In genomic region chr1:51100264-51100880, GRCh38 we compare ENCODE assay signal across 23 cellular contexts. TPM values are rescaled to one million over a fixed set of nuclear protein-coding genes. Genes with fewer than 3 reads are reported as not detected.
A peak's percentile ranks its signal among the peaks of the same experiment; 100 is the strongest.
DNase-seq lines count a peak whose midpoint lies in the region; ATAC-seq and TF ChIP-seq lines count a peak whose summit lies in the region.
"Had no signal": no experiment of that assay in that cellular context is flagged by ENCODE, and none has a peak within 500 bp of the region (broad histone marks: within the 10 kb centered on the region; RNA-seq: fewer than 3 reads in every experiment).

No MANE protein-coding gene starts in this region.

- peak; percentile 85 for ATAC-seq in HG02852 (IDR thresholded peaks at IDR 0.05; ENCODE audit: unreplicated experiment)
- no peak for ATAC-seq in activated CD4-positive, alpha-beta T cell treated with anti-CD3 and anti-CD28 coated beads for 36 hours
- ATAC-seq in stimulated activated naive CD8-positive, alpha-beta T cell treated with anti-CD3 and anti-CD28 coated beads, Interleukin-15, amount 100 ng/mL, for 72 hours = no peak
- ATAC-seq: A549, left ventricle myocardium superior, mucosa of descending colon, Panc1 had no signal

- no peak for TF ChIP-seq CTCF in GM10266 (IDR thresholded peaks at IDR 0.05; ENCODE audit: control insufficient read depth, insufficient read depth, low read depth, missing control alignments)
- no peak for TF ChIP-seq CTCF in OCI-LY3 (IDR thresholded peaks at IDR 0.05; ENCODE audit: low read depth, low read length)
- no peak for TF ChIP-seq CTCF in Peyer's patch (IDR thresholded peaks at IDR 0.05)

- CTCF ChIA-PET in activated CD4-positive, alpha-beta T cell treated with anti-CD3 and anti-CD28 coated beads for 36 hours (lab: Charles Lee) = interaction anchor here (1.1 kb wide), 1 partner anchor 12 kb away, joined by 3 read pairs; no protein-coding TSS in a partner anchor
- CTCF ChIA-PET in activated CD4-positive, alpha-beta T cell treated with anti-CD3 and anti-CD28 coated beads, Interleukin-2, amount 10 ng/mL, durations not matched to agents 7 days and 5 days (lab: Charles Lee) = interaction anchor here (0.9 kb wide), 1 partner anchor 155 kb away, joined by 3 read pairs; no protein-coding TSS in a partner anchor

- TF ChIP-seq POLR2A in Peyer's patch (IDR thresholded peaks at IDR 0.05) = no peak

- H3K9ac ChIP-seq in OCI-LY3 (ENCODE audit: low read length) = no peak overlapping the region

- DNase-seq in GM10266 (ENCODE audit: extremely low spot score) (peak; percentile 31), GM19240 (ENCODE audit: insufficient read length, low spot score) (peak; percentile 2), Peyer's patch (no peak)
- DNase-seq in activated CD4-positive, alpha-beta T cell treated with anti-CD3 and anti-CD28 coated beads for 36 hours = no peak
- DNase-seq in stimulated activated naive CD8-positive, alpha-beta T cell treated with anti-CD3 and anti-CD28 coated beads, Interleukin-15, amount 100 ng/mL, for 72 hours = no peak
- DNase-seq in activated CD4-positive, alpha-beta T cell treated with anti-CD3 and anti-CD28 coated beads, Interleukin-2, amount 10 ng/mL, durations not matched to agents 7 days and 5 days = no peak
- DNase-seq: activated CD4-positive, alpha-beta T cell treated with anti-CD3 and anti-CD28 coated beads, Interleukin-2, amount 10 ng/mL, durations not matched to agents 24 days and 14 days; activated naive CD8-positive, alpha-beta T cell treated with anti-CD3 and anti-CD28 coated beads, Interleukin-2, amount 10 ng/mL, durations not matched to agents 7 days and 5 days; activated T-cell treated with anti-CD3 and anti-CD28 coated beads, Interleukin-2, amount 50 U/mL, for 1 hour; dermis blood vessel endothelial cell; left ventricle myocardium superior; mucosa of descending colon; NCI-H1417 treated with DMSO at 0.1 percent for 48 hours; NCI-H82; SW 1271 had no signal

- POLR2A ChIA-PET in activated CD4-positive, alpha-beta T cell treated with anti-CD3 and anti-CD28 coated beads for 36 hours (lab: Charles Lee) = no interaction called here
- POLR2A ChIA-PET in activated CD4-positive, alpha-beta T cell treated with anti-CD3 and anti-CD28 coated beads, Interleukin-2, amount 10 ng/mL, durations not matched to agents 7 days and 5 days (lab: Charles Lee) = no interaction called here

- H3K79me2 ChIP-seq in OCI-LY3 (ENCODE audit: low read length) = no peaks in the 10 kb centered on the region

- no peak overlapping the region for H3K4me3 Mint-ChIP-seq in activated CD4-positive, alpha-beta T cell treated with anti-CD3 and anti-CD28 coated beads for 36 hours
- H3K4me3 Mint-ChIP-seq in stimulated activated naive CD8-positive, alpha-beta T cell treated with anti-CD3 and anti-CD28 coated beads, Interleukin-15, amount 100 ng/mL, for 72 hours = no peak overlapping the region
- H3K4me3 Mint-ChIP-seq in activated CD4-positive, alpha-beta T cell treated with anti-CD3 and anti-CD28 coated beads, Interleukin-2, amount 10 ng/mL, durations not matched to agents 7 days and 5 days = no peak overlapping the region
- H3K4me3 Mint-ChIP-seq: activated CD4-positive, alpha-beta T cell treated with anti-CD3 and anti-CD28 coated beads, Interleukin-2, amount 10 ng/mL, durations not matched to agents 24 days and 14 days; activated naive CD8-positive, alpha-beta T cell treated with anti-CD3 and anti-CD28 coated beads, Interleukin-2, amount 10 ng/mL, durations not matched to agents 7 days and 5 days; stimulated activated naive CD8-positive, alpha-beta T cell treated with anti-CD3 and anti-CD28 coated beads, Interleukin-15, Interleukin-2, amounts not matched to agents 100 ng/mL and 50 ng/mL, for 24 hours had no signal

- H3K4me3 ChIP-seq in OCI-LY3 (ENCODE audit: low read length) (no peak overlapping the region), Peyer's patch (no peak overlapping the region)
- H3K4me3 ChIP-seq: A549, mucosa of descending colon had no signal

- intact Hi-C loops in activated CD4-positive, alpha-beta T cell treated with anti-CD3 and anti-CD28 coated beads for 36 hours (cut with DNase I, micrococcal nuclease) = no loop called here

- H3K4me1 ChIP-seq in OCI-LY3 (ENCODE audit: low read length) = peaks cover 9% of the 10 kb centered on the region
- H3K4me1 ChIP-seq in Peyer's patch = no peaks in the 10 kb centered on the region
- H3K4me1 ChIP-seq: A549 had no signal

- no peaks in the 10 kb centered on the region for H3K27me3 ChIP-seq in OCI-LY3 (ENCODE audit: low read depth, low read length)
- no peaks in the 10 kb centered on the region for H3K27me3 ChIP-seq in Peyer's patch

- peaks cover 16% of the 10 kb centered on the region for H3K27me3 Mint-ChIP-seq in activated CD4-positive, alpha-beta T cell treated with anti-CD3 and anti-CD28 coated beads for 36 hours
- H3K27me3 Mint-ChIP-seq in stimulated activated naive CD8-positive, alpha-beta T cell treated with anti-CD3 and anti-CD28 coated beads, Interleukin-15, amount 100 ng/mL, for 72 hours = peaks cover 26% of the 10 kb centered on the region
- H3K27me3 Mint-ChIP-seq in activated CD4-positive, alpha-beta T cell treated with anti-CD3 and anti-CD28 coated beads, Interleukin-2, amount 10 ng/mL, durations not matched to agents 7 days and 5 days = peaks cover 24% of the 10 kb centered on the region

- no peaks in the 10 kb centered on the region for H3K36me3 Mint-ChIP-seq in activated CD4-positive, alpha-beta T cell treated with anti-CD3 and anti-CD28 coated beads for 36 hours (ENCODE audit: low read depth)
- no peaks in the 10 kb centered on the region for H3K36me3 Mint-ChIP-seq in activated CD4-positive, alpha-beta T cell treated with anti-CD3 and anti-CD28 coated beads, Interleukin-2, amount 10 ng/mL, durations not matched to agents 7 days and 5 days (ENCODE audit: low read depth)
- H3K36me3 Mint-ChIP-seq: activated naive CD8-positive, alpha-beta T cell treated with anti-CD3 and anti-CD28 coated beads, Interleukin-2, amount 10 ng/mL, durations not matched to agents 7 days and 5 days had no signal

- no peak overlapping the region for H3K27ac Mint-ChIP-seq in activated CD4-positive, alpha-beta T cell treated with anti-CD3 and anti-CD28 coated beads for 36 hours
- no peak overlapping the region for H3K27ac Mint-ChIP-seq in stimulated activated naive CD8-positive, alpha-beta T cell treated with anti-CD3 and anti-CD28 coated beads, Interleukin-15, amount 100 ng/mL, for 72 hours
- H3K27ac Mint-ChIP-seq in activated CD4-positive, alpha-beta T cell treated with anti-CD3 and anti-CD28 coated beads, Interleukin-2, amount 10 ng/mL, durations not matched to agents 7 days and 5 days = no peak overlapping the region
- H3K27ac Mint-ChIP-seq: activated CD4-positive, alpha-beta T cell treated with anti-CD3 and anti-CD28 coated beads, Interleukin-2, amount 10 ng/mL, durations not matched to agents 24 days and 14 days; activated naive CD8-positive, alpha-beta T cell treated with anti-CD3 and anti-CD28 coated beads, Interleukin-2, amount 10 ng/mL, durations not matched to agents 7 days and 5 days; stimulated activated naive CD8-positive, alpha-beta T cell treated with anti-CD3 and anti-CD28 coated beads, Interleukin-15, Interleukin-2, amounts not matched to agents 100 ng/mL and 50 ng/mL, for 24 hours had no signal

- peaks cover 7% of the 10 kb centered on the region for H3K9me3 Mint-ChIP-seq in activated CD4-positive, alpha-beta T cell treated with anti-CD3 and anti-CD28 coated beads for 36 hours (ENCODE audit: low read depth)
- H3K9me3 Mint-ChIP-seq in stimulated activated naive CD8-positive, alpha-beta T cell treated with anti-CD3 and anti-CD28 coated beads, Interleukin-15, amount 100 ng/mL, for 72 hours = peaks cover 0 to 14% of the 10 kb centered on the region in 2 donors
- no peaks in the 10 kb centered on the region for H3K9me3 Mint-ChIP-seq in activated CD4-positive, alpha-beta T cell treated with anti-CD3 and anti-CD28 coated beads, Interleukin-2, amount 10 ng/mL, durations not matched to agents 7 days and 5 days
- H3K9me3 Mint-ChIP-seq: activated CD4-positive, alpha-beta T cell treated with anti-CD3 and anti-CD28 coated beads, Interleukin-2, amount 10 ng/mL, durations not matched to agents 24 days and 14 days had no signal

- peak overlapping the region; percentile 15 for H3K4me2 ChIP-seq in OCI-LY3 (ENCODE audit: low read length)
- H3K4me2 ChIP-seq: A549 had no signal

- H3K9me3 ChIP-seq in OCI-LY3 (ENCODE audit: insufficient read depth, low read length) (no peaks in the 10 kb centered on the region), Peyer's patch (no peaks in the 10 kb centered on the region)
- H3K9me3 ChIP-seq: A549, mucosa of descending colon had no signal

- no peaks in the 10 kb centered on the region for H3K4me1 Mint-ChIP-seq in activated CD4-positive, alpha-beta T cell treated with anti-CD3 and anti-CD28 coated beads for 36 hours
- H3K4me1 Mint-ChIP-seq in stimulated activated naive CD8-positive, alpha-beta T cell treated with anti-CD3 and anti-CD28 coated beads, Interleukin-15, amount 100 ng/mL, for 72 hours = no peaks in the 10 kb centered on the region
- no peaks in the 10 kb centered on the region for H3K4me1 Mint-ChIP-seq in activated CD4-positive, alpha-beta T cell treated with anti-CD3 and anti-CD28 coated beads, Interleukin-2, amount 10 ng/mL, durations not matched to agents 7 days and 5 days
- H3K4me1 Mint-ChIP-seq: activated CD4-positive, alpha-beta T cell treated with anti-CD3 and anti-CD28 coated beads, Interleukin-2, amount 10 ng/mL, durations not matched to agents 24 days and 14 days; activated naive CD8-positive, alpha-beta T cell treated with anti-CD3 and anti-CD28 coated beads, Interleukin-2, amount 10 ng/mL, durations not matched to agents 7 days and 5 days had no signal

- H3K36me3 ChIP-seq in OCI-LY3 (replicated peaks; ENCODE audit: low read depth, low read length) (no peaks in the 10 kb centered on the region), Peyer's patch (no peaks in the 10 kb centered on the region)

- no peak overlapping the region for H3K27ac ChIP-seq in OCI-LY3 (ENCODE audit: low read length)
- H3K27ac ChIP-seq in Peyer's patch = no peak overlapping the region
- H3K27ac ChIP-seq: A549, C4-2B had no signal

- no peak overlapping the region for H2AFZ ChIP-seq in OCI-LY3 (ENCODE audit: low read depth, low read length)

- H4K20me1 ChIP-seq in OCI-LY3 (ENCODE audit: insufficient read depth, low read length) = no peaks in the 10 kb centered on the region

RNA-seq across cellular contexts. Expression of gene C1orf185, which starts 1.7 kb away (rescaled TPM):
- not detected for total RNA-seq in activated CD4-positive, alpha-beta T cell treated with anti-CD3 and anti-CD28 coated beads for 36 hours
- total RNA-seq in Peyer's patch = not detected
- not detected for total RNA-seq in activated CD4-positive, alpha-beta T cell treated with anti-CD3 and anti-CD28 coated beads, Interleukin-2, amount 10 ng/mL, durations not matched to agents 7 days and 5 days
- total RNA-seq: activated CD4-positive, alpha-beta T cell treated with anti-CD3 and anti-CD28 coated beads, Interleukin-2, amount 10 ng/mL, durations not matched to agents 24 days and 14 days; activated naive CD8-positive, alpha-beta T cell treated with anti-CD3 and anti-CD28 coated beads, Interleukin-2, amount 10 ng/mL, durations not matched to agents 7 days and 5 days; dermis blood vessel endothelial cell; epithelial cell of proximal tubule; left ventricle myocardium superior; mucosa of descending colon; ureter had no signal

Comparison
In these comparisons a context has a peak if more than half of its experiments do, and no peak if none do; other contexts are left out.
1. DNase-seq: peak in GM10266 (single experiment) and GM19240 (single experiment); none in activated CD4-positive, alpha-beta T cell treated with anti-CD3 and anti-CD28 coated beads for 36 hours (single experiment), Peyer's patch (0 of 3), stimulated activated naive CD8-positive, alpha-beta T cell treated with anti-CD3 and anti-CD28 coated beads, Interleukin-15, amount 100 ng/mL, for 72 hours (0 of 2) and activated CD4-positive, alpha-beta T cell treated with anti-CD3 and anti-CD28 coated beads, Interleukin-2, amount 10 ng/mL, durations not matched to agents 7 days and 5 days (single experiment).